Comparison of ENCODE assay signal across 10 cellular contexts in the genomic region with DNA sequence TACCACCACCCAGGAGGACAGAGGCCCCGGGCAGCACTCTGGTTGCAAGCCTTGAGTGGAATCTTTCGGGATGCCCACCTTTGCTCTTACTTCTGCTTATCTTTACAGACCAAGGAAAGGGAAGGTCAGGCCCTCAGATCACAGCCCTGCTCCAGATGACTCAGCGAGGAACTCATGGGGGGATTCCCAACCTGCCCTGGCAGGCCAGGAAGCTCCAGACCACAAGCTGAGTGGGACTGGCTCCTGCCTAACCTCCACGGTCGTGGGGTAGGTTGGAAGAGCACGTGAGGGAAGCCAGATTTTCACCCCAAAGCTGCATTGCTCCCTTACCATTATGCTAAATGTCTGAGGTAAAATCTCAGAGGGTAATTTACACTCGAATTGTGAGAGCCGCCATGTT. TPM values are rescaled to one million over a fixed set of nuclear protein-coding genes. Genes with fewer than 3 reads are reported as not detected.
DNase-seq lines count a peak whose midpoint lies in the region; ATAC-seq and TF ChIP-seq lines count a peak whose summit lies in the region.
"Had no signal": no experiment of that assay in that cellular context is flagged by ENCODE, and none has a peak within 500 bp of the region (broad histone marks: within the 10 kb centered on the region; RNA-seq: fewer than 3 reads in every experiment).

No MANE protein-coding gene starts in this region.

- WGBS in HUES64: 79% methylated on average over 8 of the region's 8 CpGs
- WGBS in testis, 2 donors: 84 to 92% methylated on average over 8 of the region's 8 CpGs

- TF ChIP-seq POLR2A in testis (IDR thresholded peaks at IDR 0.05): no peak

- no peaks in the 10 kb centered on the region for H3K9me3 Mint-ChIP-seq in CD4-positive, alpha-beta T cell
- no peaks in the 10 kb centered on the region for H3K9me3 Mint-ChIP-seq in activated T-helper 1 cell treated with anti-CD3 and anti-CD28 coated beads, Interleukin-12 subunit alpha, Interleukin-12 subunit beta, Interleukin-2, Interleukin-4 antibody, amounts not matched to agents 30 ng/mL and 10 ng/mL and 1 ng/mL, durations not matched to agents 14 hours and 24 hours and 36 hours
- peaks cover 0 to 3% (median 0%) of the 10 kb centered on the region in 11 donors for H3K9me3 Mint-ChIP-seq in naive thymus-derived CD4-positive, alpha-beta T cell

- peak overlapping the region; percentile 47 for H3K4me3 Mint-ChIP-seq in CD4-positive, alpha-beta T cell
- H3K4me3 Mint-ChIP-seq in activated T-helper 1 cell treated with anti-CD3 and anti-CD28 coated beads, Interleukin-12 subunit alpha, Interleukin-12 subunit beta, Interleukin-2, Interleukin-4 antibody, amounts not matched to agents 30 ng/mL and 10 ng/mL and 1 ng/mL, durations not matched to agents 14 hours and 24 hours and 36 hours: peak overlapping the region; percentile 45
- peak overlapping the region in 9 of 10 donors; percentile 14 to 87 (median 49) for H3K4me3 Mint-ChIP-seq in naive thymus-derived CD4-positive, alpha-beta T cell

- H3K36me3 ChIP-seq in HUES64 (ENCODE audit: insufficient read depth, low read length) (no peaks in the 10 kb centered on the region), testis (ENCODE audit: low read depth, missing control alignments) (no peaks in the 10 kb centered on the region)
- H3K36me3 ChIP-seq in naive thymus-derived CD4-positive, alpha-beta T cell (ENCODE audit: control insufficient read depth in 2 of 3, insufficient read depth in 3 of 3, low read length in 3 of 3): peaks cover 0 to 15% (median 0%) of the 10 kb centered on the region in 3 experiments

- POLR2A ChIA-PET in CD4-positive, alpha-beta T cell (lab: Charles Lee): interaction anchor here (2.0 to 6.4 kb wide), 4 partner anchors 9 to 42 kb away, joined by 7 to 66 read pairs (median 42); a partner anchor contains a TSS
- POLR2A ChIA-PET in naive thymus-derived CD4-positive, alpha-beta T cell (lab: Charles Lee): interaction anchor here (32.8 to 48.9 kb wide), 2 partner anchors 5 to 14 kb away, joined by 1265 read pairs; a partner anchor contains a TSS

- H3K9ac ChIP-seq in HUES64 (ENCODE audit: low read depth, low read length): peak overlapping the region; percentile 11; the same call in 1 of the 2 replicates

- no peaks in the 10 kb centered on the region for H3K27me3 Mint-ChIP-seq in CD4-positive, alpha-beta T cell
- H3K27me3 Mint-ChIP-seq in activated T-helper 1 cell treated with anti-CD3 and anti-CD28 coated beads, Interleukin-12 subunit alpha, Interleukin-12 subunit beta, Interleukin-2, Interleukin-4 antibody, amounts not matched to agents 30 ng/mL and 10 ng/mL and 1 ng/mL, durations not matched to agents 14 hours and 24 hours and 36 hours (ENCODE audit: insufficient read depth): no peaks in the 10 kb centered on the region
- H3K27me3 Mint-ChIP-seq in naive thymus-derived CD4-positive, alpha-beta T cell: no peaks in the 10 kb centered on the region

- H3K36me3 Mint-ChIP-seq in CD4-positive, alpha-beta T cell (ENCODE audit: low read depth): peaks cover 52% of the 10 kb centered on the region
- H3K36me3 Mint-ChIP-seq in activated T-helper 1 cell treated with anti-CD3 and anti-CD28 coated beads, Interleukin-12 subunit alpha, Interleukin-12 subunit beta, Interleukin-2, Interleukin-4 antibody, amounts not matched to agents 30 ng/mL and 10 ng/mL and 1 ng/mL, durations not matched to agents 14 hours and 24 hours and 36 hours (ENCODE audit: low read depth): peaks cover 17% of the 10 kb centered on the region
- peaks cover 6 to 50% (median 17%) of the 10 kb centered on the region in 5 donors for H3K36me3 Mint-ChIP-seq in naive thymus-derived CD4-positive, alpha-beta T cell

- intact Hi-C loops in CD4-positive, alpha-beta T cell (cut with DNase I, micrococcal nuclease): no loop called here
- intact Hi-C loops in activated T-helper 1 cell treated with anti-CD3 and anti-CD28 coated beads, Interleukin-12 subunit alpha, Interleukin-12 subunit beta, Interleukin-2, Interleukin-4 antibody, amounts not matched to agents 30 ng/mL and 10 ng/mL and 1 ng/mL, durations not matched to agents 14 hours and 24 hours and 36 hours (cut with micrococcal nuclease): loop anchor here (1.0 kb wide), 1 partner anchor 9 kb away; no protein-coding TSS in a partner anchor
- intact Hi-C loops in naive thymus-derived CD4-positive, alpha-beta T cell (cut with micrococcal nuclease): loop anchor here in 1 of 2 donors (1.0 kb wide), 1 partner anchor 9 kb away; no protein-coding TSS in a partner anchor
- intact Hi-C loops in testis (cut with DNase I; ENCODE audit: low total_unique reads): no loop called here

- peak overlapping the region; percentile 84 for H3K27ac Mint-ChIP-seq in CD4-positive, alpha-beta T cell
- peak overlapping the region; percentile 66 for H3K27ac Mint-ChIP-seq in activated T-helper 1 cell treated with anti-CD3 and anti-CD28 coated beads, Interleukin-12 subunit alpha, Interleukin-12 subunit beta, Interleukin-2, Interleukin-4 antibody, amounts not matched to agents 30 ng/mL and 10 ng/mL and 1 ng/mL, durations not matched to agents 14 hours and 24 hours and 36 hours
- H3K27ac Mint-ChIP-seq in naive thymus-derived CD4-positive, alpha-beta T cell: peak overlapping the region; percentile 64 to 98 (median 90)

- H3K9me3 ChIP-seq in CD4-positive, alpha-beta T cell (ENCODE audit: control insufficient read depth, low read length): no peaks in the 10 kb centered on the region
- H3K9me3 ChIP-seq in HUES64 (ENCODE audit: insufficient read depth, low read depth, low read length) (no peaks in the 10 kb centered on the region), testis (no peaks in the 10 kb centered on the region)
- no peaks in the 10 kb centered on the region for H3K9me3 ChIP-seq in naive thymus-derived CD4-positive, alpha-beta T cell (ENCODE audit: control insufficient read depth in 2 of 3, low read length in 3 of 3)

- ATAC-seq in CD4-positive, alpha-beta T cell (ENCODE audit: poor library complexity): peak; percentile 59
- ATAC-seq in naive thymus-derived CD4-positive, alpha-beta T cell: peak; percentile 64
- no peak for ATAC-seq in GM18520 (IDR thresholded peaks at IDR 0.05; ENCODE audit: unreplicated experiment)
- ATAC-seq: sciatic nerve had no signal

- DNase-seq in CD4-positive, alpha-beta T cell: peak in 2 of 10 experiments; percentile 29 to 48
- DNase-seq in activated T-helper 1 cell treated with anti-CD3 and anti-CD28 coated beads, Interleukin-12 subunit alpha, Interleukin-12 subunit beta, Interleukin-2, Interleukin-4 antibody, amounts not matched to agents 30 ng/mL and 10 ng/mL and 1 ng/mL, durations not matched to agents 14 hours and 24 hours and 36 hours (ENCODE audit: low spot score): peak; percentile 36
- DNase-seq in naive thymus-derived CD4-positive, alpha-beta T cell: peak in 2 of 9 donors; percentile 40 to 56
- no peak for DNase-seq in KG1 (lab: John Stamatoyannopoulos, UW)
- DNase-seq in ureter (ENCODE audit: low spot score): no peak
- DNase-seq in testis: no peak
- DNase-seq: DMS53 had no signal

- peaks cover 96% of the 10 kb centered on the region for H3K4me1 Mint-ChIP-seq in CD4-positive, alpha-beta T cell (ENCODE audit: low read depth)
- H3K4me1 Mint-ChIP-seq in activated T-helper 1 cell treated with anti-CD3 and anti-CD28 coated beads, Interleukin-12 subunit alpha, Interleukin-12 subunit beta, Interleukin-2, Interleukin-4 antibody, amounts not matched to agents 30 ng/mL and 10 ng/mL and 1 ng/mL, durations not matched to agents 14 hours and 24 hours and 36 hours (ENCODE audit: low read depth): peaks cover 91% of the 10 kb centered on the region
- peaks cover 90 to 100% (median 95%) of the 10 kb centered on the region in 7 donors for H3K4me1 Mint-ChIP-seq in naive thymus-derived CD4-positive, alpha-beta T cell

- no peak for TF ChIP-seq CTCF in CD4-positive, alpha-beta T cell (IDR thresholded peaks at IDR 0.05)
- no peak for TF ChIP-seq CTCF in testis (IDR thresholded peaks at IDR 0.05)

- H3K4me3 ChIP-seq in HUES64 (ENCODE audit: low read length): no peak overlapping the region
- no peak overlapping the region for H3K4me3 ChIP-seq in naive thymus-derived CD4-positive, alpha-beta T cell (ENCODE audit: low read length)
- no peak overlapping the region for H3K4me3 ChIP-seq in testis

- H3K27me3 ChIP-seq in CD4-positive, alpha-beta T cell (ENCODE audit: control insufficient read depth, insufficient read depth, low read length): no peaks in the 10 kb centered on the region
- H3K27me3 ChIP-seq in HUES64 (ENCODE audit: insufficient read depth, low read length): no peaks in the 10 kb centered on the region
- H3K27me3 ChIP-seq in naive thymus-derived CD4-positive, alpha-beta T cell (ENCODE audit: control insufficient read depth in 2 of 2, insufficient read depth in 2 of 2, low read length in 2 of 2): no peaks in the 10 kb centered on the region
- no peaks in the 10 kb centered on the region for H3K27me3 ChIP-seq in testis

- peaks cover 9% of the 10 kb centered on the region; the same call in 1 of the 2 replicates for H3K4me1 ChIP-seq in HUES64 (ENCODE audit: insufficient read depth, low read length)
- H3K4me1 ChIP-seq in naive thymus-derived CD4-positive, alpha-beta T cell (ENCODE audit: control insufficient read depth in 2 of 2, insufficient read depth in 2 of 2, low read length in 2 of 2): peaks cover 73 to 99% of the 10 kb centered on the region in 2 donors
- peaks cover 67% of the 10 kb centered on the region for H3K4me1 ChIP-seq in testis

- CTCF ChIA-PET in CD4-positive, alpha-beta T cell (lab: Charles Lee): interaction anchor here (4.3 kb wide), 1 partner anchor 26 kb away, joined by 28 read pairs; a partner anchor contains a TSS
- CTCF ChIA-PET in naive thymus-derived CD4-positive, alpha-beta T cell (lab: Charles Lee): interaction anchor here (1.2 to 12.2 kb wide), 2 partner anchors 9 to 25 kb away, joined by 3 to 74 read pairs; a partner anchor contains a TSS

- H3K27ac ChIP-seq in CD4-positive, alpha-beta T cell (ENCODE audit: low read depth, low read length): peak overlapping the region; percentile 51
- H3K27ac ChIP-seq in HUES64 (ENCODE audit: low read depth, low read length): no peak overlapping the region
- peak overlapping the region; percentile 64 for H3K27ac ChIP-seq in naive thymus-derived CD4-positive, alpha-beta T cell (ENCODE audit: low read depth, low read length)
- H3K27ac ChIP-seq in testis: no peak overlapping the region

RNA-seq across cellular contexts. Expression of a gene that starts 11.8 kb away (rescaled TPM):
- 10 to 100 TPM; 38.9 to 41.8 TPM for total RNA-seq in CD4-positive, alpha-beta T cell
- polyA plus RNA-seq in HUES64 (2013, experiment 1 of 2): 4.2 TPM
- 4.7 TPM for polyA plus RNA-seq in HUES64 (2013, experiment 2 of 2)
- 17.3 and 24.9 TPM in 2 replicates for total RNA-seq in activated T-helper 1 cell treated with anti-CD3 and anti-CD28 coated beads, Interleukin-12 subunit alpha, Interleukin-12 subunit beta, Interleukin-2, Interleukin-4 antibody, amounts not matched to agents 30 ng/mL and 10 ng/mL and 1 ng/mL, durations not matched to agents 14 hours and 24 hours and 36 hours
- 10 to 100 TPM; 47.2 to 73.8 (median 70.9) TPM for total RNA-seq in naive thymus-derived CD4-positive, alpha-beta T cell
- 10 to 100 TPM; 62.6 to 84.7 TPM for polyA plus RNA-seq in naive thymus-derived CD4-positive, alpha-beta T cell
- 40.0 TPM for total RNA-seq in ureter
- 10 to 100 TPM; 48.4 to 79.1 TPM for total RNA-seq in testis
- 51.0 TPM for polyA plus RNA-seq in testis (ENCODE audit: insufficient read depth, low read depth, low replicate concordance)

RNA-seq across cellular contexts. Expression of a gene that starts 25.6 kb away (rescaled TPM):
- total RNA-seq in CD4-positive, alpha-beta T cell: 1 to 10 TPM; 7.9 to 8.8 TPM
- 3.8 TPM for polyA plus RNA-seq in HUES64 (2013, experiment 1 of 2)
- polyA plus RNA-seq in HUES64 (2013, experiment 2 of 2): 7.5 TPM
- 5.6 and 8.8 TPM in 2 replicates for total RNA-seq in activated T-helper 1 cell treated with anti-CD3 and anti-CD28 coated beads, Interleukin-12 subunit alpha, Interleukin-12 subunit beta, Interleukin-2, Interleukin-4 antibody, amounts not matched to agents 30 ng/mL and 10 ng/mL and 1 ng/mL, durations not matched to agents 14 hours and 24 hours and 36 hours
- 10 to 100 TPM; 12.4 to 21.3 (median 17.9) TPM for total RNA-seq in naive thymus-derived CD4-positive, alpha-beta T cell
- polyA plus RNA-seq in naive thymus-derived CD4-positive, alpha-beta T cell: 10 to 100 TPM; 19.0 to 43.0 TPM
- total RNA-seq in ureter (17.5 TPM), testis (10 to 100 TPM; 36.7 to 71.4 TPM)
- 32.8 TPM for polyA plus RNA-seq in testis (ENCODE audit: insufficient read depth, low read depth, low replicate concordance)

RNA-seq across cellular contexts. Expression of a gene that starts 41.8 kb away (rescaled TPM):
- 100 to 1,000 TPM; 335 to 388 TPM for total RNA-seq in CD4-positive, alpha-beta T cell
- polyA plus RNA-seq in HUES64 (2013, experiment 1 of 2): 108 TPM
- 140 TPM for polyA plus RNA-seq in HUES64 (2013, experiment 2 of 2)
- total RNA-seq in activated T-helper 1 cell treated with anti-CD3 and anti-CD28 coated beads, Interleukin-12 subunit alpha, Interleukin-12 subunit beta, Interleukin-2, Interleukin-4 antibody, amounts not matched to agents 30 ng/mL and 10 ng/mL and 1 ng/mL, durations not matched to agents 14 hours and 24 hours and 36 hours: 308 and 310 TPM in 2 replicates
- 100 to 1,000 TPM; 267 to 341 (median 284) TPM for total RNA-seq in naive thymus-derived CD4-positive, alpha-beta T cell
- 100 to 1,000 TPM in 1 of 2 donors, 10 to 100 TPM in 1; 83.2 to 115 TPM for polyA plus RNA-seq in naive thymus-derived CD4-positive, alpha-beta T cell
- total RNA-seq in ureter: 193 TPM
- total RNA-seq in testis: 100 to 1,000 TPM; 159 to 174 TPM
- polyA plus RNA-seq in testis (ENCODE audit: insufficient read depth, low read depth, low replicate concordance): 272 TPM

RNA-seq across cellular contexts. Expression of a gene that starts 41.9 kb away (rescaled TPM):
- 10 to 100 TPM in 1 of 2 experiments, 1 to 10 TPM in 1; 8.3 to 10.1 TPM for total RNA-seq in CD4-positive, alpha-beta T cell
- 3.8 TPM for polyA plus RNA-seq in HUES64 (2013, experiment 1 of 2)
- 5.8 TPM for polyA plus RNA-seq in HUES64 (2013, experiment 2 of 2)
- total RNA-seq in activated T-helper 1 cell treated with anti-CD3 and anti-CD28 coated beads, Interleukin-12 subunit alpha, Interleukin-12 subunit beta, Interleukin-2, Interleukin-4 antibody, amounts not matched to agents 30 ng/mL and 10 ng/mL and 1 ng/mL, durations not matched to agents 14 hours and 24 hours and 36 hours: 2.4 and 3.0 TPM in 2 replicates
- total RNA-seq in naive thymus-derived CD4-positive, alpha-beta T cell: 1 to 10 TPM; 1.8 to 6.9 (median 3.2) TPM
- polyA plus RNA-seq in naive thymus-derived CD4-positive, alpha-beta T cell: 1 to 10 TPM; 1.4 to 2.1 TPM
- total RNA-seq in ureter (3.3 TPM), testis (10 to 100 TPM; 70.1 to 81.9 TPM)
- polyA plus RNA-seq in testis (ENCODE audit: insufficient read depth, low read depth, low replicate concordance): 69.2 TPM

RNA-seq across cellular contexts. Expression of a gene that starts 48.3 kb away (rescaled TPM):
- 10 to 100 TPM; 13.9 to 16.7 TPM for total RNA-seq in CD4-positive, alpha-beta T cell
- not detected for polyA plus RNA-seq in HUES64 (2013, experiment 1 of 2)
- not detected for polyA plus RNA-seq in HUES64 (2013, experiment 2 of 2)
- total RNA-seq in activated T-helper 1 cell treated with anti-CD3 and anti-CD28 coated beads, Interleukin-12 subunit alpha, Interleukin-12 subunit beta, Interleukin-2, Interleukin-4 antibody, amounts not matched to agents 30 ng/mL and 10 ng/mL and 1 ng/mL, durations not matched to agents 14 hours and 24 hours and 36 hours: 76.7 and 78.3 TPM in 2 replicates
- total RNA-seq in naive thymus-derived CD4-positive, alpha-beta T cell: 100 to 1,000 TPM in 1 of 5 experiments, 10 to 100 TPM in 2, 1 to 10 TPM in 1, under 1 TPM in 1; 0.49 to 158 (median 46.0) TPM
- polyA plus RNA-seq in naive thymus-derived CD4-positive, alpha-beta T cell: 1 to 10 TPM; 2.0 to 6.3 TPM
- total RNA-seq in ureter (0.36 TPM), testis (1 to 10 TPM in 1 of 2 donors, not detected in 1; 1.6 TPM)
- polyA plus RNA-seq in testis (ENCODE audit: insufficient read depth, low read depth, low replicate concordance): 0.69 TPM

Comparison
In these comparisons a context has a peak if more than half of its experiments do, and no peak if none do; other contexts are left out.
1. H3K27ac ChIP-seq: peak in CD4-positive, alpha-beta T cell (single experiment) and naive thymus-derived CD4-positive, alpha-beta T cell (single experiment); none in HUES64 (single experiment) and testis (0 of 2).
2. Peak in every context shown above with its lines, with median percentiles within 50 percentile points of each other: H3K27ac Mint-ChIP-seq and H3K4me3 Mint-ChIP-seq.